ENCODE assay signal across 8 cellular contexts in the genomic region with DNA sequence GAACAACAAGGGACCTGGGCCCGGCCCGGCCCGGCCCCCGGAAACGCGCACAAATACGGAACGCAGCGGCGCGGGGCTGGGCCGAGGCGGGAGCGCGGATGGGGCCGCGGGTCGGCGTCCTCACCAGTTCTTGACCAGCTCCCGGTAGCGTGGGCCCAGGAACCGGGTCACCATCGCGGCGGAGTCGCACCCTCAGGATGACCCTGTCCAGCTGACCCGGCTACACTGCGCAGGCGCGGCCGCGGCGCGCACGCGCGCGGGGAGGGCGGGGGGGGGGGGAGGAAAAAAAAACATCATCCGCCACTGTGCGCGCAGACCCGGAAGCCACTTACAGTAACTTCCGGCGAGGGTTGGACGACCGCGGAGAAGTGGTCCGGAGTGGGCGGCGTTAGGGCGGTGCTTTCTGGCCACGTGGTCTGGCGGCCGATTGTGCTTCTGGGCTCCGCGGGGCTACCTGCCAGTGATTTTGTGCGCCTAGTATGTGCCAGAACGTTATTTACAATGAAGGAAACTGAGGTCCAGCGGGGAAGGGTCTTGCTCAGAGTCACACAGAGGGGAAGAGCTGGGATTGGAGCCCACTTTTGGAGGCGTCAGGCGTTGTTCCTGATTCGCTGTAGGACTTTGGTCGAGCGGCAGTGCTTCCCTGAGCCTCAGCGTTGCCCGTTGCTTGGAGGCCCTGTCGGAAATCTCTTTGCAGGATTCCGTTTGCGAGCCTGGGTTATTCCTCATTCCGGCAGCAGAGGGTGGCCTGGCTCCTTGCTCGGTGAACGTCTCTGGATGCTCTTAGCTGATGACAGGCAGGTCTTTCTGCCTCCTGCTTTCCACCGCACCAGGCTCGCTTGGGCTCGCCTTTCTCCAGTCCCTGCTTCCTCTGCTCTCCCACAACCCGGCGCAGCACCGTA. TPM values are rescaled to one million over a fixed set of nuclear protein-coding genes. Genes with fewer than 3 reads are reported as not detected.
DNase-seq lines count a peak whose midpoint lies in the region; ATAC-seq, FAIRE-seq and TF ChIP-seq lines count a peak whose summit lies in the region.

A gene (minus strand): TSS at position 227 of the 902 bp plus-strand sequence. CDS start 53 bp downstream, at position 174.

- peak within 1 kb of the TSS; percentile 79 for H3K27ac ChIP-seq in smooth muscle cell (ENCODE audit: low read depth)

- peak; percentile 18 for FAIRE-seq in bronchial epithelial cell (lab: Jason Lieb, UNC)

- H3K9ac ChIP-seq in smooth muscle cell (ENCODE audit: low read depth): peak within 1 kb of the TSS; percentile 87

- H3K36me3 ChIP-seq in bronchial epithelial cell (ENCODE audit: control insufficient read depth, insufficient read depth, low read length) (peaks cover 7% of the 10 kb centered on the region), smooth muscle cell (ENCODE audit: low read depth) (no peaks in the 10 kb centered on the region)

- TF ChIP-seq CTCF in WI38 (IDR thresholded peaks at IDR 0.05; ENCODE audit: low read depth, low read length) (peak; percentile 45), bronchial epithelial cell (IDR thresholded peaks at IDR 0.05; ENCODE audit: insufficient read depth, low read length, severe bottlenecking) (peak; percentile 73), smooth muscle cell (IDR thresholded peaks at IDR 0.05; ENCODE audit: borderline replicate concordance, insufficient read depth, poor library complexity, severe bottlenecking) (peak; percentile 38)

- H3K27me3 ChIP-seq in bronchial epithelial cell (ENCODE audit: control insufficient read depth, insufficient read depth, low read length): no peaks in the 10 kb centered on the region
- H3K27me3 ChIP-seq in smooth muscle cell (ENCODE audit: low read depth): no peaks in the 10 kb centered on the region

- peak within 1 kb of the TSS; percentile 92 for H2AFZ ChIP-seq in smooth muscle cell (ENCODE audit: low read depth)

- ATAC-seq in GM18907 (IDR thresholded peaks at IDR 0.05; ENCODE audit: unreplicated experiment) (peak; percentile 78), HG03159 (IDR thresholded peaks at IDR 0.05; ENCODE audit: unreplicated experiment) (peak; percentile 81)

- 1% methylated on average over 71 of the region's 79 CpGs for WGBS in smooth muscle cell (ENCODE audit: low lambda C conversion rate)

- peaks cover 37% of the 10 kb centered on the region for H4K20me1 ChIP-seq in smooth muscle cell (ENCODE audit: low read depth)

- H3K4me3 ChIP-seq in WI38 (ENCODE audit: low read depth, low read length): peak within 1 kb of the TSS; percentile 97
- H3K4me3 ChIP-seq in bronchial epithelial cell (ENCODE audit: low read depth, low read length): peak within 1 kb of the TSS; percentile 97
- H3K4me3 ChIP-seq in smooth muscle cell: peak within 1 kb of the TSS; percentile 92

- H3F3A ChIP-seq in smooth muscle cell (ENCODE audit: low read depth): peaks cover 4% of the 10 kb centered on the region

- H3K4me1 ChIP-seq in smooth muscle cell (ENCODE audit: low read depth): no peaks in the 10 kb centered on the region

- H3K9me3 ChIP-seq in smooth muscle cell (replicated peaks; ENCODE audit: low read depth): no peaks in the 10 kb centered on the region

- H3K79me2 ChIP-seq in smooth muscle cell (ENCODE audit: low read depth): peaks cover 48% of the 10 kb centered on the region

- DNase-seq in AG08395 (ENCODE audit: low spot score) (peak; percentile 100), NCI-H2227 treated with DMSO at 0.1 percent for 48 hours (lab: John Stamatoyannopoulos, UW) (peak; percentile 87), bronchial epithelial cell (ENCODE audit: low read depth) (peak; percentile 82), iPS-NIHi7 (ENCODE audit: extremely low spot score) (peak; percentile 95), smooth muscle cell (lab: John Stamatoyannopoulos, UW; ENCODE audit: unreplicated experiment) (peak; percentile 89)

- H3K4me2 ChIP-seq in smooth muscle cell: peak within 1 kb of the TSS; percentile 96

RNA-seq across cellular contexts. Expression of the gene that starts here (rescaled TPM):
- 43.4 and 113 TPM in 2 replicates for total RNA-seq in bronchial epithelial cell
- 32.3 and 40.4 TPM in 2 replicates for total RNA-seq in smooth muscle cell
- polyA plus RNA-seq in smooth muscle cell: 550 and 592 TPM in 2 replicates

Comparison
In these comparisons a context has a peak if more than half of its experiments do, and no peak if none do; other contexts are left out.
1. Peak in every context shown above with its lines: DNase-seq, ATAC-seq, H3K4me3 ChIP-seq and H3K27ac ChIP-seq.